Comparison of ENCODE assay signal across 27 cellular contexts in the genomic region with DNA sequence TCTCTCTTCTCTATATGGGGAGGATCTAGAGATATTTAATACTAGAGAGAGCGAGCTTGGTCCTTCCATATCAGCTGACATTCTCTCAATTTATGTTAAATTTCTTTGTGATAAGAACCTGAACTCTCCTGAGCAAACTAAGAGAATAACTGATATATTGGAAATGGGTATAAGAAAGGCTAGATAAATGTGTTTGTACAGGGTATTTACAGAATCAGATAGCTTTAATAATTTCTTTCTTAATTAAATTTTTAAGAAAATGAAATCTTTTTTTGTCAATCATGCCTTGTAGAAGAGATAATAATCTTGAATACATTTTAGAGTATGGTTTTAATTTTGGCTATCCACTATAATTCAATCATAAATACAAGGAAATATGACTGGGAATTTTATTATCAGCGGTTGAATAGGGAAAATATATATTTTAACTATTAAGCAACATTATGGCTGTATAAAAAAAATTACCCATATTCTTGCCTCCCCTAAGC.
"Had no signal": no experiment of that assay in that cellular context is flagged by ENCODE, and none has a peak within 500 bp of the region (broad histone marks: within the 10 kb centered on the region; RNA-seq: fewer than 3 reads in every experiment).

No MANE protein-coding gene starts in this region.

- ATAC-seq: naive thymus-derived CD4-positive, alpha-beta T cell; natural killer cell treated with Interleukin-12 subunit alpha and Interleukin-12 subunit beta and Interleukin-15 and Interleukin-18, amount 100 ng/mL, for 72 hours; psoas muscle; right cardiac atrium; right lobe of liver; stimulated activated effector memory CD8-positive, alpha-beta T cell treated with anti-CD3 and anti-CD28 coated beads, Interleukin-12 subunit alpha, Interleukin-12 subunit beta, amount 100 ng/mL, for 72 hours; stimulated activated naive B cell treated with anti-CD40 and anti-IgM and Interleukin-4, amounts not matched to agents 10 μg/mL and 1 μg/mL and 100 μg/mL, for 72 hours; stimulated activated naive CD8-positive, alpha-beta T cell treated with anti-CD3 and anti-CD28 coated beads, Interleukin-15, amount 100 ng/mL, for 72 hours; stimulated activated naive CD8-positive, alpha-beta T cell treated with anti-CD3 and anti-CD28 coated beads, Interleukin-15, Interleukin-2, amounts not matched to agents 100 U/mL and 50 U/mL, for 24 hours; upper lobe of right lung had no signal

- H3K27ac Mint-ChIP-seq: natural killer cell treated with Interleukin-12 subunit alpha and Interleukin-12 subunit beta and Interleukin-15 and Interleukin-18, amount 100 ng/mL, for 72 hours; neural progenitor cell; progenitor cell of endocrine pancreas; stimulated activated naive B cell treated with anti-CD40 and anti-IgM and Interleukin-4, amounts not matched to agents 10 μg/mL and 1 μg/mL and 100 μg/mL, for 72 hours; stimulated activated naive CD8-positive, alpha-beta T cell treated with anti-CD3 and anti-CD28 coated beads, Interleukin-15, amount 100 ng/mL, for 72 hours; type B pancreatic cell had no signal

- H3K27me3 Mint-ChIP-seq: naive thymus-derived CD4-positive, alpha-beta T cell; natural killer cell treated with Interleukin-12 subunit alpha and Interleukin-12 subunit beta and Interleukin-15 and Interleukin-18, amount 100 ng/mL, for 72 hours; progenitor cell of endocrine pancreas; stimulated activated naive B cell treated with anti-CD40 and anti-IgM and Interleukin-4, amounts not matched to agents 10 μg/mL and 1 μg/mL and 100 μg/mL, for 72 hours; stimulated activated naive CD8-positive, alpha-beta T cell treated with anti-CD3 and anti-CD28 coated beads, Interleukin-15, amount 100 ng/mL, for 72 hours; type B pancreatic cell had no signal

- H3K9me3 Mint-ChIP-seq: naive thymus-derived CD4-positive, alpha-beta T cell; natural killer cell treated with Interleukin-12 subunit alpha and Interleukin-12 subunit beta and Interleukin-15 and Interleukin-18, amount 100 ng/mL, for 72 hours; neural progenitor cell; stimulated activated effector memory CD8-positive, alpha-beta T cell treated with anti-CD3 and anti-CD28 coated beads, Interleukin-12 subunit alpha, Interleukin-12 subunit beta, amount 100 ng/mL, for 72 hours; stimulated activated naive B cell treated with anti-CD40 and anti-IgM and Interleukin-4, amounts not matched to agents 10 μg/mL and 1 μg/mL and 100 μg/mL, for 72 hours; stimulated activated naive CD8-positive, alpha-beta T cell treated with anti-CD3 and anti-CD28 coated beads, Interleukin-15, amount 100 ng/mL, for 72 hours; type B pancreatic cell had no signal

- DNase-seq: naive thymus-derived CD4-positive, alpha-beta T cell; occipital lobe; ovary; posterior cingulate gyrus; psoas muscle; right cardiac atrium; right lobe of liver; sigmoid colon; small intestine; stimulated activated CD4-positive, alpha-beta T cell treated with anti-CD3 and anti-CD28 coated beads, Interleukin-15, amount 100 ng/mL, for 24 hours; stimulated activated CD4-positive, alpha-beta T cell treated with anti-CD3 and anti-CD28 coated beads, Interleukin-2, amount 100 ng/mL, for 24 hours; stimulated activated CD4-positive, alpha-beta T cell treated with anti-CD3 and anti-CD28 coated beads, Interleukin-2, amount 100 ng/mL, for 48 hours; stimulated activated CD4-positive, alpha-beta T cell treated with anti-CD3 and anti-CD28 coated beads, Interleukin-4, amount 100 ng/mL, for 24 hours; stimulated activated naive B cell treated with anti-CD40 and anti-IgM and Interleukin-4, amounts not matched to agents 10 μg/mL and 1 μg/mL and 100 μg/mL, for 72 hours; stimulated activated naive CD8-positive, alpha-beta T cell treated with anti-CD3 and anti-CD28 coated beads, Interleukin-15, amount 100 ng/mL, for 72 hours; stimulated activated naive CD8-positive, alpha-beta T cell treated with anti-CD3 and anti-CD28 coated beads, Interleukin-15, Interleukin-2, amounts not matched to agents 100 U/mL and 50 U/mL, for 24 hours; substantia nigra; testis; tibial artery; transverse colon; upper lobe of right lung; uterus had no signal

- H3K4me1 Mint-ChIP-seq: neural progenitor cell; stimulated activated effector memory CD8-positive, alpha-beta T cell treated with anti-CD3 and anti-CD28 coated beads, Interleukin-12 subunit alpha, Interleukin-12 subunit beta, amount 100 ng/mL, for 72 hours; stimulated activated naive B cell treated with anti-CD40 and anti-IgM and Interleukin-4, amounts not matched to agents 10 μg/mL and 1 μg/mL and 100 μg/mL, for 72 hours; stimulated activated naive CD8-positive, alpha-beta T cell treated with anti-CD3 and anti-CD28 coated beads, Interleukin-15, amount 100 ng/mL, for 72 hours had no signal

- H3K4me3 Mint-ChIP-seq: naive thymus-derived CD4-positive, alpha-beta T cell; natural killer cell treated with Interleukin-12 subunit alpha and Interleukin-12 subunit beta and Interleukin-15 and Interleukin-18, amount 100 ng/mL, for 72 hours; neural progenitor cell; stimulated activated effector memory CD8-positive, alpha-beta T cell treated with anti-CD3 and anti-CD28 coated beads, Interleukin-12 subunit alpha, Interleukin-12 subunit beta, amount 100 ng/mL, for 72 hours; stimulated activated naive B cell treated with anti-CD40 and anti-IgM and Interleukin-4, amounts not matched to agents 10 μg/mL and 1 μg/mL and 100 μg/mL, for 72 hours; stimulated activated naive CD8-positive, alpha-beta T cell treated with anti-CD3 and anti-CD28 coated beads, Interleukin-15, amount 100 ng/mL, for 72 hours; type B pancreatic cell had no signal
